In the genomic region with DNA sequence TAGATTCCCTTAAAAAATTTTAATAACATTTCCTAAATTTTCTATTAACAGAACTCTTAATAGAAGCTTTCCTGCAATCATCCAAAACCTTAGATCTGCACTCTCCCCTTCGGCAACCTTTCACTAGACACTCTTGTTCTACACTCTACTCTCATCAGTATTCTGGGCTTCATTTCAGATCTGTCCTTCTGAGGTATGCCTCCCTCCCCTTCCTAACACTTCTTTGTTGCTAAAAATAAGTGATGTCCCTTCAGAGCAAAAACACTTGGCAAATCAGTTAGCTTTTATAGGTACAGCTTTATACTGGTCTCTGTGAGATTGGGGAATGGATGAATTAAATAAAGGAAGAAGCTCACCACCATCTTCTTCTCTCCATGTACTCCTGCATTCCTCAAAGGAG, we compare ENCODE assay signal across 30 cellular contexts. TPM values are rescaled to one million over a fixed set of nuclear protein-coding genes. Genes with fewer than 3 reads are reported as not detected.
"Had no signal": no experiment of that assay in that cellular context is flagged by ENCODE, and none has a peak within 500 bp of the region (broad histone marks: within the 10 kb centered on the region; RNA-seq: fewer than 3 reads in every experiment).

No MANE protein-coding gene starts in this region.

- H3K27me3 ChIP-seq: brain microvascular endothelial cell, dorsolateral prefrontal cortex had no signal

- DNase-seq: activated B cell treated with CpG ODN at 0.5 μM for 24 hours; activated CD4-positive, alpha-beta T cell treated with anti-CD3 and anti-CD28 coated beads for 48 hours; activated CD4-positive, alpha-beta T cell treated with anti-CD3 and anti-CD28 coated beads, Interleukin-2, amount 50 U/mL, for 1 hour; activated CD4-positive, alpha-beta T cell treated with anti-CD3 and anti-CD28 coated beads, Interleukin-2, amount 50 U/mL, for 48 hours; activated CD8-positive, alpha-beta memory T cell treated with anti-CD3 and anti-CD28 coated beads for 24 hours; activated CD8-positive, alpha-beta T cell treated with anti-CD3 and anti-CD28 coated beads for 36 hours; activated effector memory CD4-positive, alpha-beta T cell treated with Interleukin-2 at 50 U/mL for 16 hours; activated gamma-delta T cell treated with Interleukin-2 at 50 U/mL for 16 hours; activated naive CD4-positive, alpha-beta T cell treated with anti-CD3 and anti-CD28 coated beads, Interleukin-2, amount 50 U/mL, for 16 hours; activated naive CD4-positive, alpha-beta T cell treated with Interleukin-2 at 50 U/mL for 16 hours; activated T-cell treated with anti-CD3 and anti-CD28 coated beads, Interleukin-2, amount 50 U/mL, for 4 hours; amniotic stem cell; anterior cingulate cortex; brain microvascular endothelial cell; caudate nucleus; cerebellar nuclear complex; dorsolateral prefrontal cortex; effector memory CD4-positive, alpha-beta T cell; endodermal cell; foreskin fibroblast; glutamatergic neuron; T-helper 1 cell; T-helper 17 cell; T1000; WERI-Rb-1 had no signal

- H3K36me3 ChIP-seq: brain microvascular endothelial cell, WERI-Rb-1 had no signal

- H3K27ac ChIP-seq: brain microvascular endothelial cell, coronary artery, dorsolateral prefrontal cortex, WERI-Rb-1 had no signal

- H3K4me3 ChIP-seq: coronary artery, dorsolateral prefrontal cortex had no signal

- ATAC-seq: activated CD4-positive, CD25-positive, alpha-beta regulatory T cell treated with anti-CD3 and anti-CD28 coated beads, Interleukin-2, amount 50 U/mL, for 24 hours; activated CD8-positive, alpha-beta T cell treated with anti-CD3 and anti-CD28 coated beads for 36 hours; activated T-cell treated with anti-CD3 and anti-CD28 coated beads, Interleukin-2, amount 50 U/mL, for 4 hours; activated T-helper 17 cell treated with anti-CD3 and anti-CD28 coated beads, Interleukin-2, amount 50 U/mL, for 72 hours; esophagus mucosa; T-helper 17 cell had no signal

RNA-seq across cellular contexts. Expression of gene GNAO1, which starts 28.2 kb away (rescaled TPM):
- total RNA-seq: bronchial epithelial cell had no signal
